In the genomic region with DNA sequence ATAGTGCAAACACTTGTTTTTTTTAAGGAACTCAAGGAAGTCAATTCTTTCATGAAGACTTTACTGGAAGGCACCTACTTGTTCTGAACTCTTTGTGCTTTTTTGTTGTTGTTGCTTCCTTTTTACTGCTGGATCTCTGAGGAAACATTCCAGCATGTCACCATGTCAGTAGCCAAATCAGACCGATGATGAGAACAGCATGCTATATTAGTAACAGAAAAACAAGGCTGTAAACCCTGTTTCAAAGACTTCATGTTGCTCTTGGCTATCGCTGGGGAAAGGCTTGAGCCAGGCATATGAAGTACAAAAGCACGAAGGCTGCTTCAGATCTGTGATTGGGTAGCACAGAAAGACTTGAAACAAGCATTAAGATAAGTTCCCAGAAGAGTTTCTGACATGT, we compare ENCODE assay signal across 15 cellular contexts.
DNase-seq lines count a peak whose midpoint lies in the region; ATAC-seq and TF ChIP-seq lines count a peak whose summit lies in the region.
"Had no signal": no experiment of that assay in that cellular context is flagged by ENCODE, and none has a peak within 500 bp of the region (broad histone marks: within the 10 kb centered on the region; RNA-seq: fewer than 3 reads in every experiment).

No MANE protein-coding gene starts in this region.

- intact Hi-C loops in heart right ventricle (cut with DNase I), result loop anchor here in 1 of 10 donors (5.0 to 10.0 kb wide), 2 partner anchors 100 to 147 kb away; a partner anchor contains a TSS

- ATAC-seq in heart right ventricle (peak; percentile 47 to 90 (median 80)), HG02884 (IDR thresholded peaks at IDR 0.05; ENCODE audit: unreplicated experiment) (no peak)

- no peaks in the 10 kb centered on the region for H3K36me3 ChIP-seq in heart right ventricle

- no peaks in the 10 kb centered on the region for H3K27me3 ChIP-seq in heart right ventricle

- peaks cover 0 to 24% (median 0%) of the 10 kb centered on the region in 9 donors for H3K4me1 ChIP-seq in heart right ventricle

- 45 to 49% methylated on average over 3 of the region's 3 CpGs for WGBS in heart right ventricle, 2 donors

- H3K4me3 ChIP-seq in cardiac fibroblast (replicated peaks in 1 of 2; ENCODE audit: low read depth in 2 of 2, low read length in 2 of 2), result no peak overlapping the region
- no peak overlapping the region for H3K4me3 ChIP-seq in heart right ventricle
- H3K4me3 ChIP-seq in skeletal muscle cell (ENCODE audit: low read depth, low read length), result no peak overlapping the region

- TF ChIP-seq CTCF in cardiac fibroblast (IDR thresholded peaks at IDR 0.05; ENCODE audit: low read depth, low read length) (no peak), heart right ventricle (IDR thresholded peaks at IDR 0.05) (no peak)

- DNase-seq in Ammon's horn (ENCODE audit: low spot score) (peak; percentile 6), cardiac fibroblast (ENCODE audit: low read depth in 2 of 2) (peak; percentile 66 to 92), heart right ventricle (no peak), skeletal muscle cell (ENCODE audit: low read depth) (peak; percentile 84), HT-29 (ENCODE audit: low spot score) (no peak), MV-4-11 (lab: John Stamatoyannopoulos, UW) (no peak), NCI-H1417 (lab: John Stamatoyannopoulos, UW) (no peak)
- DNase-seq: KBM-7, naive B cell, NCI-H1105, NCI-H2171 had no signal

- H3K9me3 ChIP-seq in heart right ventricle, result no peaks in the 10 kb centered on the region

- peak overlapping the region in 6 of 10 donors; percentile 47 to 72 (median 65) for H3K27ac ChIP-seq in heart right ventricle
- H3K27ac ChIP-seq: epithelial cell of prostate, HL-60, RWPE1 had no signal

Comparison
In these comparisons a context has a peak if more than half of its experiments do, and no peak if none do; other contexts are left out.
1. DNase-seq: peak in Ammon's horn (single experiment), cardiac fibroblast (2 of 2) and skeletal muscle cell (single experiment); none in heart right ventricle (0 of 2), HT-29 (single experiment), MV-4-11 (single experiment) and NCI-H1417 (0 of 3).